In the genomic region with DNA sequence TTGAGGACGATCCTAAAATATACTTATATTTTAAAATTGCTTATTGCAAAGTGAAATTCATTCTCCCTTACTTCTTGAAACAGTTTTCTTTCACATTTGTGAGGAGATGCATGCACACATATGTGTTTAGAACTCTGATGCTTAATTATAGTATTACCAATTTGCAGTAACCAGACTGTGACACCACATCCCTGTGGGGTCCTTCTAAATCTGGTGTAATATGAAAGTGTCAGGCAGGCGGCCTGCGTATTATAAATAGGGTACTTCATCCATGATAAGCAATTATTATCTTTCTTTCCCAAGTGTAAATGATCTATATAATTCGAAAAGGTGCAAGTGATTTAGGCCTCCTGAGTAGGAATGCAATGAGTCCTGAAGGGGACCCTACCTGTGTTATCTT, we compare ENCODE assay signal across 8 cellular contexts. TPM values are rescaled to one million over a fixed set of nuclear protein-coding genes. Genes with fewer than 3 reads are reported as not detected.
DNase-seq lines count a peak whose midpoint lies in the region; ATAC-seq, FAIRE-seq and TF ChIP-seq lines count a peak whose summit lies in the region.

No MANE protein-coding gene starts in this region.

- no peaks in the 10 kb centered on the region for H3K4me1 ChIP-seq in BE2C
- H3K4me1 ChIP-seq in Karpas-422 (ENCODE audit: low read length) = peaks cover 35% of the 10 kb centered on the region

- H3K36me3 ChIP-seq in BE2C = no peaks in the 10 kb centered on the region
- H3K36me3 ChIP-seq in Karpas-422 (ENCODE audit: insufficient read depth, low read length) = peaks cover 7% of the 10 kb centered on the region
- H3K36me3 ChIP-seq in bronchial epithelial cell (ENCODE audit: control insufficient read depth, insufficient read depth, low read length) = no peaks in the 10 kb centered on the region

- H3K79me2 ChIP-seq in Karpas-422 (ENCODE audit: low read length) = peaks cover 65% of the 10 kb centered on the region

- H3K9me3 ChIP-seq in BE2C (no peaks in the 10 kb centered on the region), Karpas-422 (ENCODE audit: low read length) (no peaks in the 10 kb centered on the region)

- H3K27me3 ChIP-seq in BE2C (no peaks in the 10 kb centered on the region), Karpas-422 (ENCODE audit: low read length) (no peaks in the 10 kb centered on the region), bronchial epithelial cell (ENCODE audit: control insufficient read depth, insufficient read depth, low read length) (no peaks in the 10 kb centered on the region)

- H3K4me3 ChIP-seq in BE2C (ENCODE audit: low read depth, low read length) (peak overlapping the region; percentile 87), Karpas-422 (ENCODE audit: low read length) (peak overlapping the region; percentile 92), bronchial epithelial cell (ENCODE audit: low read depth, low read length) (peak overlapping the region; percentile 51)

- no peak for FAIRE-seq in bronchial epithelial cell (lab: Jason Lieb, UNC)

- H3K4me2 ChIP-seq in Karpas-422 (ENCODE audit: low read depth, low read length, poor library complexity, severe bottlenecking) = peak overlapping the region; percentile 94

- ATAC-seq in GM18517 (IDR thresholded peaks at IDR 0.05; ENCODE audit: unreplicated experiment) = no peak

- intact Hi-C loops in posterior cingulate gyrus (cut with DNase I) = no loop called here

- H2AFZ ChIP-seq in Karpas-422 (ENCODE audit: low read length) = no peak overlapping the region

- H4K20me1 ChIP-seq in Karpas-422 (ENCODE audit: insufficient read depth, low read depth, low read length) = no peaks in the 10 kb centered on the region

- peak overlapping the region; percentile 79 for H3K9ac ChIP-seq in Karpas-422 (ENCODE audit: low read length)

- TF ChIP-seq CTCF in BE2C (IDR thresholded peaks at IDR 0.05; ENCODE audit: low read depth, low read length) = no peak
- no peak for TF ChIP-seq CTCF in bronchial epithelial cell (IDR thresholded peaks at IDR 0.05; ENCODE audit: insufficient read depth, low read length, severe bottlenecking)

- no peaks in the 10 kb centered on the region for H3K9me2 ChIP-seq in Karpas-422 (replicated peaks; ENCODE audit: insufficient read depth, low read length)

- DNase-seq in BE2C (no peak), Karpas-422 (peak; percentile 67), bronchial epithelial cell (ENCODE audit: low read depth) (no peak), myocyte (ENCODE audit: low read depth) (peak; percentile 4), SIG-M5 (lab: John Stamatoyannopoulos, UW) (no peak), posterior cingulate gyrus (no peak), SHP77 treated with DMSO at 0.1 percent for 48 hours (lab: John Stamatoyannopoulos, UW) (no peak)

- peak overlapping the region; percentile 88 for H3K27ac ChIP-seq in Karpas-422 (ENCODE audit: low read length)

RNA-seq across cellular contexts. Expression of a gene that starts 0.8 kb away (rescaled TPM):
- polyA plus RNA-seq in BE2C (2012; ENCODE audit: insufficient read depth, insufficient read length, low read depth) = 2.0 TPM
- 10.9 and 20.0 TPM in 2 replicates for total RNA-seq in Karpas-422 (2014; rRNA removed; shearing (Covaris generic); ENCODE audit: low replicate concordance)
- total RNA-seq in bronchial epithelial cell = 3.2 and 4.4 TPM in 2 replicates
- 8.8 and 9.8 TPM in 2 replicates for total RNA-seq in myocyte
- polyA plus RNA-seq in myocyte (2012) = 3.1 TPM

RNA-seq across cellular contexts. Expression of a gene that starts 1.1 kb away (rescaled TPM):
- 6.1 TPM for polyA plus RNA-seq in BE2C (2012; ENCODE audit: insufficient read depth, insufficient read length, low read depth)
- 30.7 and 104 TPM in 2 replicates for total RNA-seq in Karpas-422 (2014; rRNA removed; shearing (Covaris generic); ENCODE audit: low replicate concordance)
- total RNA-seq in bronchial epithelial cell (7.4 and 16.9 TPM in 2 replicates), myocyte (13.7 and 18.1 TPM in 2 replicates)
- 15.6 TPM for polyA plus RNA-seq in myocyte (2012)

Comparison
In these comparisons a context has a peak if more than half of its experiments do, and no peak if none do; other contexts are left out.
1. DNase-seq: peak in Karpas-422 (single experiment) and myocyte (single experiment); none in BE2C (single experiment), bronchial epithelial cell (single experiment), SIG-M5 (single experiment), posterior cingulate gyrus (0 of 10) and SHP77 treated with DMSO at 0.1 percent for 48 hours (single experiment).
2. Peak in every context shown above with its lines, with median percentiles within 50 percentile points of each other: H3K4me3 ChIP-seq.